15 cellular contexts compared by ENCODE assay signal in the genomic region with DNA sequence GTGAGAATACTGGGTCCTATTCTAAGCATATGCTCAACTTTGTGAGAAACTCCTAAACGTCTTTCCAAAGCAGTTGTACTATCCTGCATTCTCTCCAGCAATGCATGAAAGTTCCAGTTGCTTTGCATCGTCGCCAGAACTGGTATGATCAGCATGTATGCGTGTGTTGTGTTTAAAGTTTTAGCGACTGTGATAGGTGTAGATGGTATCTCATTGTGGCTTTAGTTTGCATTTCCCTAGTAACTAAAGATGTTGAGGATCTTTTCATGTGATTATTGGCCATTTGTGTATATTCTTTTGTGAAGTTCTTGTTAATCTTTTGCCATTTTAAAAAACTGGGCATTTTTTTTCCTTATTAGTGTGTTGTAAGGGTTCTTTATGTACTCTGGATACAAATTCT.
DNase-seq lines count a peak whose midpoint lies in the region; ATAC-seq, FAIRE-seq and TF ChIP-seq lines count a peak whose summit lies in the region.
"Had no signal": no experiment of that assay in that cellular context is flagged by ENCODE, and none has a peak within 500 bp of the region (broad histone marks: within the 10 kb centered on the region; RNA-seq: fewer than 3 reads in every experiment).

No MANE protein-coding gene starts in this region.

- no peak overlapping the region for H3K27ac ChIP-seq in GM23338 (ENCODE audit: low read depth)
- H3K27ac ChIP-seq in H1 (ENCODE audit: low read depth, low read length): no peak overlapping the region
- H3K27ac ChIP-seq in neuronal stem cell (replicated peaks; ENCODE audit: low read length): no peak overlapping the region
- H3K27ac ChIP-seq in hepatocyte: no peak overlapping the region
- no peak overlapping the region for H3K27ac ChIP-seq in SJCRH30
- H3K27ac ChIP-seq: 22Rv1, BLaER1 had no signal

- no peak overlapping the region for H3K4me3 ChIP-seq in GM23338
- no peak overlapping the region for H3K4me3 ChIP-seq in H1 (ENCODE audit: extremely low read depth in 1 of 4, insufficient read depth in 2 of 4, low read depth in 3 of 4, low read length in 4 of 4)
- H3K4me3 ChIP-seq in neuronal stem cell (ENCODE audit: low read length in 2 of 2): no peak overlapping the region
- no peak overlapping the region for H3K4me3 ChIP-seq in hepatocyte
- no peak overlapping the region for H3K4me3 ChIP-seq in BE2C (ENCODE audit: low read depth, low read length)
- H3K4me3 ChIP-seq in SJCRH30: no peak overlapping the region
- H3K4me3 ChIP-seq: BLaER1 had no signal

- H2BK20ac ChIP-seq in H1 (ENCODE audit: low read length): no peak overlapping the region

- H3K56ac ChIP-seq in H1 (replicated peaks; ENCODE audit: insufficient read length, low read depth, low read length): no peak overlapping the region

- H3K4me2 ChIP-seq in GM23338: no peak overlapping the region
- no peak overlapping the region for H3K4me2 ChIP-seq in H1 (ENCODE audit: insufficient read depth in 1 of 2, low read depth in 2 of 2, low read length in 2 of 2)
- no peak overlapping the region for H3K4me2 ChIP-seq in neuronal stem cell (ENCODE audit: insufficient read depth, low read length, poor library complexity, severe bottlenecking)
- no peak overlapping the region for H3K4me2 ChIP-seq in hepatocyte
- H3K4me2 ChIP-seq: BLaER1 had no signal

- H3K9ac ChIP-seq in H1 (replicated peaks in 1 of 4; ENCODE audit: extremely low read depth in 1 of 4, low read depth in 3 of 4, low read length in 3 of 4) (peak overlapping the region in 1 of 4 experiments; percentile 37; a peak in 1 of 7 replicates), neuronal stem cell (ENCODE audit: low read depth, low read length, poor library complexity) (no peak overlapping the region)
- H3K9ac ChIP-seq: BLaER1 had no signal

- H3K9me2 ChIP-seq in GM23338 (ENCODE audit: insufficient read depth): no peaks in the 10 kb centered on the region
- H3K9me2 ChIP-seq in hepatocyte (replicated peaks; ENCODE audit: insufficient read depth): no peaks in the 10 kb centered on the region

- H4K91ac ChIP-seq in H1 (replicated peaks; ENCODE audit: insufficient read length, low read length) (no peak overlapping the region), neuronal stem cell (ENCODE audit: low read depth, low read length, poor library complexity) (no peak overlapping the region)

- H2AFZ ChIP-seq in GM23338: no peak overlapping the region
- peak overlapping the region; percentile 42; the same call in 1 of the 2 replicates for H2AFZ ChIP-seq in H1 (ENCODE audit: low read length)
- peak overlapping the region; percentile 16 for H2AFZ ChIP-seq in neuronal stem cell (ENCODE audit: low read length)
- no peak overlapping the region for H2AFZ ChIP-seq in hepatocyte

- H2BK15ac ChIP-seq in H1 (ENCODE audit: low read length) (no peak overlapping the region), neuronal stem cell (ENCODE audit: low read length) (no peak overlapping the region)

- TF ChIP-seq EP300 in H1 (IDR thresholded peaks at IDR 0.05; ENCODE audit: borderline replicate concordance in 1 of 2, low read depth in 2 of 2, low read length in 2 of 2): no peak

- H3K23me2 ChIP-seq in H1 (ENCODE audit: low read depth, low read length): no peaks in the 10 kb centered on the region

- no peak overlapping the region for H3K18ac ChIP-seq in H1 (ENCODE audit: extremely low read depth, low read length)
- no peak overlapping the region for H3K18ac ChIP-seq in neuronal stem cell (ENCODE audit: low read length)

- no peaks in the 10 kb centered on the region for H3K36me3 Mint-ChIP-seq in GM23338 (ENCODE audit: low read depth)
- H3K36me3 Mint-ChIP-seq: CD8-positive, alpha-beta memory T cell; IgD-negative memory B cell had no signal

- H2BK12ac ChIP-seq in H1 (ENCODE audit: low read depth, low read length): no peak overlapping the region
- H2BK12ac ChIP-seq in neuronal stem cell (ENCODE audit: low read length): no peak overlapping the region

- no peak overlapping the region for H4K5ac ChIP-seq in H1 (ENCODE audit: insufficient read length, low read depth, low read length)

- TF ChIP-seq CTCF in GM23338 (conservative IDR thresholded peaks at IDR 0.05; ENCODE audit: low read depth in 2 of 2): no peak
- no peak for TF ChIP-seq CTCF in H1 (IDR thresholded peaks at IDR 0.05; ENCODE audit: control extremely low read depth in 1 of 3, insufficient read depth in 1 of 3, low read depth in 1 of 3, low read length in 3 of 3)
- TF ChIP-seq CTCF in hepatocyte (IDR thresholded peaks at IDR 0.05; ENCODE audit: poor library complexity): no peak
- no peak for TF ChIP-seq CTCF in BE2C (IDR thresholded peaks at IDR 0.05; ENCODE audit: low read depth, low read length)

- H3K79me1 ChIP-seq in H1 (ENCODE audit: low read depth, low read length) (no peaks in the 10 kb centered on the region), neuronal stem cell (ENCODE audit: low read depth, low read length) (no peaks in the 10 kb centered on the region)

- H3K27ac Mint-ChIP-seq in GM23338: peak overlapping the region; percentile 44; the same call in 1 of the 2 replicates
- H3K27ac Mint-ChIP-seq: CD8-positive, alpha-beta memory T cell; IgD-negative memory B cell had no signal

- H2AK5ac ChIP-seq in H1 (ENCODE audit: low read depth, low read length) (0 out of 2 replicates have a peak overlapping the region, but pooled peaks have one; percentile 53), neuronal stem cell (ENCODE audit: low read depth, low read length) (no peak overlapping the region)

- no peak for TF ChIP-seq RAD21 in H1 (IDR thresholded peaks at IDR 0.05 in 1 of 2, conservative IDR thresholded peaks at IDR 0.05 in 1 of 2; ENCODE audit: low read depth in 2 of 2, low read length in 2 of 2)

- H3K14ac ChIP-seq in H1 (ENCODE audit: insufficient read length) (no peak overlapping the region), neuronal stem cell (ENCODE audit: low read length) (no peak overlapping the region)

- POLR2A ChIA-PET in H1 (lab: Charles Lee; ENCODE audit: partially characterized antibody): no interaction called here

- no peaks in the 10 kb centered on the region for H3K36me3 ChIP-seq in GM23338 (ENCODE audit: insufficient read depth)
- no peaks in the 10 kb centered on the region for H3K36me3 ChIP-seq in H1 (ENCODE audit: control insufficient read depth in 2 of 4, insufficient read depth in 4 of 4, low read length in 3 of 4)
- H3K36me3 ChIP-seq in neuronal stem cell (replicated peaks in 1 of 2; ENCODE audit: control insufficient read depth in 2 of 2, insufficient read depth in 2 of 2, low read length in 2 of 2): no peaks in the 10 kb centered on the region
- H3K36me3 ChIP-seq in hepatocyte (replicated peaks; ENCODE audit: insufficient read depth, low read depth): no peaks in the 10 kb centered on the region
- no peaks in the 10 kb centered on the region for H3K36me3 ChIP-seq in BE2C
- H3K36me3 ChIP-seq in SJCRH30: no peaks in the 10 kb centered on the region
- H3K36me3 ChIP-seq: BLaER1 had no signal

- no peak for FAIRE-seq in H1 (lab: Jason Lieb, UNC)

- H3K27me3 Mint-ChIP-seq in GM23338 (ENCODE audit: insufficient read depth, low read depth, poor library complexity): no peaks in the 10 kb centered on the region
- H3K27me3 Mint-ChIP-seq: CD8-positive, alpha-beta memory T cell had no signal

- CTCF ChIA-PET in H1 (lab: Charles Lee; ENCODE audit: partially characterized antibody): no interaction called here

- H4K20me1 ChIP-seq in GM23338 (replicated peaks; ENCODE audit: insufficient read depth) (no peaks in the 10 kb centered on the region), H1 (replicated peaks in 1 of 2; ENCODE audit: control insufficient read depth in 1 of 2, insufficient read depth in 2 of 2, low read length in 2 of 2) (no peaks in the 10 kb centered on the region), hepatocyte (ENCODE audit: insufficient read depth, poor library complexity, severe bottlenecking) (no peaks in the 10 kb centered on the region)
- H4K20me1 ChIP-seq: BLaER1 had no signal

- H3K27me3 ChIP-seq in GM23338 (ENCODE audit: insufficient read depth) (no peaks in the 10 kb centered on the region), H1 (replicated peaks in 1 of 4; ENCODE audit: control insufficient read depth in 3 of 4, extremely low read depth in 1 of 4, insufficient read depth in 3 of 4, low read length in 3 of 4) (no peaks in the 10 kb centered on the region), neuronal stem cell (ENCODE audit: control insufficient read depth in 3 of 3, insufficient read depth in 3 of 3, low read depth in 1 of 3, low read length in 3 of 3) (no peaks in the 10 kb centered on the region), hepatocyte (no peaks in the 10 kb centered on the region), BE2C (no peaks in the 10 kb centered on the region), SJCRH30 (no peaks in the 10 kb centered on the region)
- H3K27me3 ChIP-seq: BLaER1 had no signal

- H3K9me3 Mint-ChIP-seq in GM23338: no peaks in the 10 kb centered on the region

- H3F3A ChIP-seq in GM23338 (replicated peaks; ENCODE audit: low read depth): no peaks in the 10 kb centered on the region

- 89% methylated on average over 5 of the region's 5 CpGs; no CpG with 5 or more reads in 1 of the 2 experiments for WGBS in H1 (ENCODE audit: extremely low coverage in 1 of 2, insufficient coverage in 1 of 2, insufficient read length in 1 of 2, insufficient replicate concordance in 2 of 2, low coverage in 1 of 2, low lambda C conversion rate in 2 of 2, missing lambda C conversion rate in 1 of 2), 2 experiments
- WGBS in neuronal stem cell (ENCODE audit: extremely low coverage in 2 of 2, insufficient read length in 2 of 2, insufficient replicate concordance in 1 of 2), 2 donors: no CpG with 5 or more reads among the region's 5 CpGs
- WGBS in hepatocyte (ENCODE audit: low lambda C conversion rate, missing lambda C conversion rate): 50% methylated on average over 5 of the region's 5 CpGs

- ATAC-seq in GM23338: no peak

- TF ChIP-seq POLR2A in H1 (IDR thresholded peaks at IDR 0.05; ENCODE audit: control extremely low read depth in 1 of 2, low read depth in 2 of 2, low read length in 2 of 2): no peak

- H3K9me3 ChIP-seq in H1 (ENCODE audit: insufficient read depth in 2 of 2, low read depth in 1 of 2, low read length in 1 of 2) (no peaks in the 10 kb centered on the region), neuronal stem cell (replicated peaks in 1 of 2; ENCODE audit: control insufficient read depth in 2 of 2, insufficient read depth in 1 of 2, low read depth in 1 of 2, low read length in 2 of 2) (no peaks in the 10 kb centered on the region), hepatocyte (ENCODE audit: low read depth) (no peaks in the 10 kb centered on the region), BE2C (no peaks in the 10 kb centered on the region), SJCRH30 (replicated peaks) (no peaks in the 10 kb centered on the region)
- H3K9me3 ChIP-seq: BLaER1, Caco-2 had no signal

- H3K79me2 ChIP-seq in GM23338 (replicated peaks; ENCODE audit: insufficient read depth) (no peaks in the 10 kb centered on the region), H1 (ENCODE audit: control insufficient read depth in 1 of 2, insufficient read depth in 2 of 2, low read length in 2 of 2) (no peaks in the 10 kb centered on the region), hepatocyte (no peaks in the 10 kb centered on the region)

- no peak overlapping the region for H3K23ac ChIP-seq in H1 (ENCODE audit: insufficient read length)
- H3K23ac ChIP-seq in neuronal stem cell (ENCODE audit: low read depth, low read length, poor library complexity): no peak overlapping the region

- H4K8ac ChIP-seq in H1 (ENCODE audit: extremely low read depth, insufficient read depth, low read length): no peak overlapping the region
- H4K8ac ChIP-seq in neuronal stem cell (ENCODE audit: low read depth, low read length): no peak overlapping the region

- H3K4me1 ChIP-seq in GM23338 (ENCODE audit: insufficient read depth) (peaks cover 10% of the 10 kb centered on the region), H1 (replicated peaks in 1 of 4; ENCODE audit: control insufficient read depth in 3 of 4, insufficient read depth in 4 of 4, low read length in 3 of 4) (no peaks in the 10 kb centered on the region), neuronal stem cell (ENCODE audit: control insufficient read depth in 2 of 2, insufficient read depth in 1 of 2, low read depth in 1 of 2, low read length in 2 of 2) (no peaks in the 10 kb centered on the region), hepatocyte (ENCODE audit: insufficient read depth) (no peaks in the 10 kb centered on the region), BE2C (no peaks in the 10 kb centered on the region), SJCRH30 (no peaks in the 10 kb centered on the region)
- H3K4me1 ChIP-seq: BLaER1, Caco-2 had no signal

- no peak overlapping the region for H3K4me3 Mint-ChIP-seq in GM23338
- H3K4me3 Mint-ChIP-seq: CD8-positive, alpha-beta memory T cell; IgD-negative memory B cell had no signal

- peaks cover 13% of the 10 kb centered on the region; the same call in 2 of the 3 replicates for H3K4me1 Mint-ChIP-seq in GM23338
- H3K4me1 Mint-ChIP-seq: CD8-positive, alpha-beta memory T cell; IgD-negative memory B cell had no signal

- H2BK120ac ChIP-seq in H1 (replicated peaks; ENCODE audit: low read depth, low read length) (no peak overlapping the region), neuronal stem cell (ENCODE audit: low read depth, low read length) (no peak overlapping the region)

- H3K4ac ChIP-seq in H1 (replicated peaks; ENCODE audit: insufficient read length, low read depth, low read length): no peak overlapping the region
- H3K4ac ChIP-seq in neuronal stem cell (ENCODE audit: low read length): no peak overlapping the region

- DNase-seq in GM23338 (ENCODE audit: low spot score): no peak
- peak; percentile 37 for DNase-seq in OCI-M1 (lab: John Stamatoyannopoulos, UW)
- no peak for DNase-seq in H1 (ENCODE audit: low read depth in 1 of 2, low spot score in 2 of 2)
- DNase-seq in neuronal stem cell (ENCODE audit: low spot score): no peak
- DNase-seq in UCSD-AML1 (lab: John Stamatoyannopoulos, UW; ENCODE audit: unreplicated experiment): no peak
- no peak for DNase-seq in hepatocyte (ENCODE audit: low spot score)
- no peak for DNase-seq in BE2C
- DNase-seq in SJCRH30: no peak
- DNase-seq: Caco-2; CD8-positive, alpha-beta memory T cell; GF-D8; H7 had no signal

- H2BK5ac ChIP-seq in H1 (ENCODE audit: low read depth, low read length) (no peak overlapping the region), neuronal stem cell (ENCODE audit: low read length) (no peak overlapping the region)

Comparison
In these comparisons a context has a peak if more than half of its experiments do, and no peak if none do; other contexts are left out.
1. H2AFZ ChIP-seq: peak in H1 (single experiment) and neuronal stem cell (single experiment); none in GM23338 (single experiment) and hepatocyte (single experiment).